ENCODE assay signal across 8 cellular contexts in the genomic region with DNA sequence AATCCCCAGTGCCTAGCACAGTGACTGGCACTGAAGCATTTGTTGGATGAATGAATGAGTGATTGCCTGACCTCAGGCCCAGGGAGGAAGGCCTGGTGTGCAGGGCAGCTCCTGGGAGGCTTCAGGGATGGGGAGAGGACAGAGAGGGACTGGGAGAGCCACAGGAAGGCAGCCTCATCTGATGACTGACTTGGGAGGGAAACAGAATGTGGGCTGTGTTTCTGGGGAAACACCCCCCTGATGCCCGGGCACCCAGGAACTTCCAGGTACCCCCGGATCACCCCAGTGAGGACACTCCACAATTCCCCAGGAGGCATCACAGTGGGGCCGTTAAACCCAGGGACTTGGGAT.
DNase-seq lines count a peak whose midpoint lies in the region; ATAC-seq, FAIRE-seq and TF ChIP-seq lines count a peak whose summit lies in the region.

No MANE protein-coding gene starts in this region.

- H3K9me2 ChIP-seq in GM23338 (ENCODE audit: insufficient read depth) (no peaks in the 10 kb centered on the region), hepatocyte (replicated peaks; ENCODE audit: insufficient read depth) (no peaks in the 10 kb centered on the region)

- H3K4me2 ChIP-seq in GM23338 (no peak overlapping the region), hepatocyte (peak overlapping the region; percentile 85)

- DNase-seq in GM23338 (ENCODE audit: low spot score) (no peak), hepatocyte (ENCODE audit: low spot score) (no peak), HEK293T (ENCODE audit: extremely low spot score) (no peak), GM12891 (ENCODE audit: insufficient read length, low spot score) (no peak)
- DNase-seq in activated CD8-positive, alpha-beta T cell treated with anti-CD3 and anti-CD28 coated beads for 36 hours, result no peak

- H3K27me3 ChIP-seq in GM23338 (ENCODE audit: insufficient read depth) (peaks cover 89% of the 10 kb centered on the region), hepatocyte (no peaks in the 10 kb centered on the region), skeletal muscle tissue (ENCODE audit: control insufficient read depth in 3 of 3, insufficient read depth in 3 of 3, low read length in 3 of 3) (no peaks in the 10 kb centered on the region)

- 93% methylated on average over 3 of the region's 3 CpGs for WGBS in hepatocyte (ENCODE audit: low lambda C conversion rate, missing lambda C conversion rate)

- H3K4me1 ChIP-seq in GM23338 (ENCODE audit: insufficient read depth) (peaks cover 21% of the 10 kb centered on the region), hepatocyte (ENCODE audit: insufficient read depth) (peaks cover 74% of the 10 kb centered on the region), skeletal muscle tissue (ENCODE audit: control insufficient read depth in 3 of 3, insufficient read depth in 3 of 3, low read length in 3 of 3) (peaks cover 67 to 78% (median 77%) of the 10 kb centered on the region in 3 donors)

- no peak for TF ChIP-seq CTCF in GM23338 (conservative IDR thresholded peaks at IDR 0.05; ENCODE audit: low read depth in 2 of 2)
- no peak for TF ChIP-seq CTCF in activated CD8-positive, alpha-beta T cell treated with anti-CD3 and anti-CD28 coated beads for 36 hours (IDR thresholded peaks at IDR 0.05)
- no peak for TF ChIP-seq CTCF in hepatocyte (IDR thresholded peaks at IDR 0.05; ENCODE audit: poor library complexity)

- H3K36me3 ChIP-seq in GM23338 (ENCODE audit: insufficient read depth), result no peaks in the 10 kb centered on the region
- H3K36me3 ChIP-seq in hepatocyte (replicated peaks; ENCODE audit: insufficient read depth, low read depth), result no peaks in the 10 kb centered on the region
- H3K36me3 ChIP-seq in skeletal muscle tissue (ENCODE audit: control insufficient read depth in 3 of 3, insufficient read depth in 3 of 3, low read length in 3 of 3), result peaks cover 0 to 7% (median under 1%) of the 10 kb centered on the region in 3 donors

- H3K9me3 Mint-ChIP-seq in GM23338, result no peaks in the 10 kb centered on the region; the same call in 2 of the 3 replicates
- no peaks in the 10 kb centered on the region for H3K9me3 Mint-ChIP-seq in activated CD8-positive, alpha-beta T cell treated with anti-CD3 and anti-CD28 coated beads for 36 hours

- POLR2A ChIA-PET in activated CD8-positive, alpha-beta T cell treated with anti-CD3 and anti-CD28 coated beads for 36 hours (lab: Charles Lee), result interaction anchor here (1.2 to 2.8 kb wide), 2 partner anchors 10 to 28 kb away, joined by 4 to 16 read pairs; no protein-coding TSS in a partner anchor
- POLR2A ChIA-PET in HEK293T (lab: Yijun Ruan, JAX), result interaction anchor here (0.7 to 1.7 kb wide), 3 partner anchors 8 to 27 kb away, joined by 3 to 5 read pairs (median 4); no protein-coding TSS in a partner anchor

- no peaks in the 10 kb centered on the region; the same call in 2 of the 3 replicates for H3K36me3 Mint-ChIP-seq in GM23338 (ENCODE audit: low read depth)
- H3K36me3 Mint-ChIP-seq in activated CD8-positive, alpha-beta T cell treated with anti-CD3 and anti-CD28 coated beads for 36 hours (ENCODE audit: low read depth), result peaks cover 20% of the 10 kb centered on the region

- peak overlapping the region; percentile 46; the same call in 2 of the 3 replicates for H3K4me3 Mint-ChIP-seq in GM23338
- peak overlapping the region; percentile 89 for H3K4me3 Mint-ChIP-seq in activated CD8-positive, alpha-beta T cell treated with anti-CD3 and anti-CD28 coated beads for 36 hours

- H3K27ac ChIP-seq in GM23338 (ENCODE audit: low read depth) (no peak overlapping the region), hepatocyte (peak overlapping the region; percentile 100), skeletal muscle tissue (ENCODE audit: low read depth, low read length) (peak overlapping the region; percentile 100)

- H3K27me3 Mint-ChIP-seq in GM23338 (ENCODE audit: insufficient read depth, low read depth, poor library complexity), result peaks cover 77% of the 10 kb centered on the region
- H3K27me3 Mint-ChIP-seq in activated CD8-positive, alpha-beta T cell treated with anti-CD3 and anti-CD28 coated beads for 36 hours, result no peaks in the 10 kb centered on the region

- no peak overlapping the region for H3K27ac Mint-ChIP-seq in GM23338
- peak overlapping the region; percentile 99 for H3K27ac Mint-ChIP-seq in activated CD8-positive, alpha-beta T cell treated with anti-CD3 and anti-CD28 coated beads for 36 hours

- H3K9ac ChIP-seq in skeletal muscle tissue (ENCODE audit: low read depth in 1 of 3, low read length in 3 of 3), result peak overlapping the region; percentile 74 to 91 (median 79)

- no peak for FAIRE-seq in GM12891 (lab: Jason Lieb, UNC)

- no peaks in the 10 kb centered on the region for H3K9me3 ChIP-seq in hepatocyte (ENCODE audit: low read depth)
- H3K9me3 ChIP-seq in skeletal muscle tissue (ENCODE audit: control insufficient read depth in 3 of 3, low read length in 3 of 3), result no peaks in the 10 kb centered on the region

- no peak for TF ChIP-seq POLR2A in GM12891 (IDR thresholded peaks at IDR 0.05; ENCODE audit: low read depth, low read length)

- H3K4me1 Mint-ChIP-seq in GM23338, result peaks cover 45% of the 10 kb centered on the region
- peaks cover 53% of the 10 kb centered on the region for H3K4me1 Mint-ChIP-seq in activated CD8-positive, alpha-beta T cell treated with anti-CD3 and anti-CD28 coated beads for 36 hours (ENCODE audit: low read depth)

- H2AFZ ChIP-seq in GM23338, result no peak overlapping the region
- no peak overlapping the region for H2AFZ ChIP-seq in hepatocyte

- intact Hi-C loops in activated CD8-positive, alpha-beta T cell treated with anti-CD3 and anti-CD28 coated beads for 36 hours (cut with micrococcal nuclease), result loop anchor here (10.0 kb wide), 1 partner anchor 118 kb away; no protein-coding TSS in a partner anchor

- CTCF ChIA-PET in activated CD8-positive, alpha-beta T cell treated with anti-CD3 and anti-CD28 coated beads for 36 hours (lab: Charles Lee), result no interaction called here
- CTCF ChIA-PET in HEK293T (lab: Yijun Ruan, JAX), result no interaction called here

- H4K20me1 ChIP-seq in GM23338 (replicated peaks; ENCODE audit: insufficient read depth) (no peaks in the 10 kb centered on the region; the same call in 1 of the 2 replicates), hepatocyte (ENCODE audit: insufficient read depth, poor library complexity, severe bottlenecking) (no peaks in the 10 kb centered on the region)

- H3K79me2 ChIP-seq in GM23338 (replicated peaks; ENCODE audit: insufficient read depth) (no peaks in the 10 kb centered on the region), hepatocyte (peaks cover 37% of the 10 kb centered on the region)

- ATAC-seq in GM23338, result no peak
- no peak for ATAC-seq in activated CD8-positive, alpha-beta T cell treated with anti-CD3 and anti-CD28 coated beads for 36 hours
- no peak for ATAC-seq in GM19035 (IDR thresholded peaks at IDR 0.05; ENCODE audit: unreplicated experiment)
- ATAC-seq in GM21529 (IDR thresholded peaks at IDR 0.05; ENCODE audit: unreplicated experiment), result no peak

- H3K4me3 ChIP-seq in GM23338 (no peak overlapping the region; the same call in 1 of the 2 replicates), hepatocyte (no peak overlapping the region), skeletal muscle tissue (ENCODE audit: low read length in 3 of 3) (peak overlapping the region in 1 of 3 donors; percentile 6)

- 0 out of 2 replicates have a peak, but pooled peaks cover 12% of the 10 kb centered on the region for H3F3A ChIP-seq in GM23338 (replicated peaks; ENCODE audit: low read depth)

TF ChIP-seq in GM23338, 12 proteins besides CTCF, POLR2A, EP300 and RAD21 (continues in another document):
- TF ChIP-seq CREB1 (CRISPR knock-in tag; IDR thresholded peaks at IDR 0.05; ENCODE audit: low read depth) (no peak), POLR2AphosphoS5 (IDR thresholded peaks at IDR 0.05; ENCODE audit: low read depth) (no peak), JUNB (IDR thresholded peaks at IDR 0.05; ENCODE audit: unreplicated experiment) (no peak), STAT1 (IDR thresholded peaks at IDR 0.05; ENCODE audit: unreplicated experiment) (no peak)

TF ChIP-seq in HEK293T, 16 proteins besides CTCF, POLR2A, EP300 and RAD21:
- TF ChIP-seq L3MBTL2 (conservative IDR thresholded peaks at IDR 0.05), result no peak
- no peak for TF ChIP-seq LEF1 (IDR thresholded peaks at IDR 0.05; ENCODE audit: borderline replicate concordance)
- no peak for TF ChIP-seq ARNT (IDR thresholded peaks at IDR 0.05)
- no peak for TF ChIP-seq SUZ12 (IDR thresholded peaks at IDR 0.05)
- no peak for TF ChIP-seq FOXK2 (IDR thresholded peaks at IDR 0.05)
- no peak for TF ChIP-seq BHLHE40 (IDR thresholded peaks at IDR 0.05; ENCODE audit: borderline replicate concordance)
- TF ChIP-seq FOXM1 (IDR thresholded peaks at IDR 0.05; ENCODE audit: borderline replicate concordance), result no peak
- TF ChIP-seq HDGF (IDR thresholded peaks at IDR 0.05; ENCODE audit: borderline replicate concordance), result no peak
- TF ChIP-seq ZNF384 (IDR thresholded peaks at IDR 0.05), result no peak
- no peak for TF ChIP-seq FOXA1 (IDR thresholded peaks at IDR 0.05)
- TF ChIP-seq SP1 (IDR thresholded peaks at IDR 0.05), result no peak

TF ChIP-seq in GM12891, 5 proteins besides CTCF, POLR2A, EP300 and RAD21:
- TF ChIP-seq SPI1 (IDR thresholded peaks at IDR 0.05; ENCODE audit: low read depth, low read length) (no peak), TAF1 (IDR thresholded peaks at IDR 0.05; ENCODE audit: low read depth, low read length) (no peak), POLR2AphosphoS5 (IDR thresholded peaks at IDR 0.05; ENCODE audit: low read depth, low read length) (no peak), PAX5 (IDR thresholded peaks at IDR 0.05; ENCODE audit: insufficient read depth, low read length, severe bottlenecking) (no peak), POU2F2 (IDR thresholded peaks at IDR 0.05; ENCODE audit: low read depth, low read length) (no peak)
